ENCODE assay signal across 17 cellular contexts in the genomic region with DNA sequence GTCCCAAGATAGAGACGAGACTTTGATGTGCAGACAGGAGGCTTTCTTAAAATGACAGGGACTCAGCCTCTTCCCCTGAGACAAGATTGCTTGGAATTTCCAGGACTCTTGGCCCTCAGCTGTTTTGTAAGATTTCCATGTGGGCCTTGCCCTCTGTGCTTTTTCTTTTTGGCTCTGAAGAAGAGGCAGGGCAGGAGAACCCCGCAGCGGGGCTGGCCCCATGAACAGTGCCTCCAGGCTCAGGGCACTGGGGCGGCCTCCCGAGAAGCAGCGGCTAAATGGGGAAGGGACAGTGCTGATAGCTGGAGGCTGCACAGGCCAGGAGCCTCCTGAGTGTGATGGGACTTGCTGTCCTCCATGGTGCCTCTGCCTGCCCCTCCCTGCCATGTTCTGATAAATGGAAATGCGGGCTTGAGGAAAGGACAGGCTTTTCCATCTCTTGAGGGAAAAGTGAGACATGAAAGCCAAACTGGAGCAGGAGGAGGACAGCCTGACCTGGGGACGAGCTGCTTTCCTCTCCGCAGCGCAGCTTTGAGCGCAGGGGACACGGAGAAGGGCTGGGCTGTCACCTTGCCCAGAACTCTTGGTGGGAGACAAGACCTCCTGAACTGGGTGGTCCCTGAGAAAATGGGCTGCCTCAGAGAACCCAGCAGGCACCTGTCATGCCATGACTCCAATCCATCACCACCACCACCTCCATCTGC. TPM values are rescaled to one million over a fixed set of nuclear protein-coding genes. Genes with fewer than 3 reads are reported as not detected.
DNase-seq lines count a peak whose midpoint lies in the region; ATAC-seq, FAIRE-seq and TF ChIP-seq lines count a peak whose summit lies in the region.
"Had no signal": no experiment of that assay in that cellular context is flagged by ENCODE, and none has a peak within 500 bp of the region (broad histone marks: within the 10 kb centered on the region; RNA-seq: fewer than 3 reads in every experiment).

No MANE protein-coding gene starts in this region.

- POLR2A ChIA-PET in RWPE1 (lab: Yijun Ruan, JAX; ENCODE audit: low non-redundant PET) = interaction anchor here (0.6 kb wide), 1 partner anchor 108 kb away, joined by 4 read pairs; no protein-coding TSS in a partner anchor

- TF ChIP-seq CTCF in RWPE1 (conservative IDR thresholded peaks at IDR 0.05; ENCODE audit: low read depth) (no peak), neural progenitor cell (IDR thresholded peaks at IDR 0.05) (no peak), upper lobe of right lung (IDR thresholded peaks at IDR 0.05) (no peak), smooth muscle cell (IDR thresholded peaks at IDR 0.05; ENCODE audit: borderline replicate concordance, insufficient read depth, poor library complexity, severe bottlenecking) (no peak), D721Med (IDR thresholded peaks at IDR 0.05; ENCODE audit: insufficient read depth, missing control alignments) (no peak)

- H3K27ac Mint-ChIP-seq in neural progenitor cell = peak overlapping the region; percentile 69
- H3K27ac Mint-ChIP-seq in immature natural killer cell = no peak overlapping the region
- H3K27ac Mint-ChIP-seq: CD8-positive, alpha-beta T cell had no signal

- peaks cover 2% of the 10 kb centered on the region for H3K36me3 Mint-ChIP-seq in neural progenitor cell
- peaks cover under 1 to 15% (median 7%) of the 10 kb centered on the region in 3 donors for H3K36me3 Mint-ChIP-seq in immature natural killer cell

- H3K4me3 Mint-ChIP-seq in neural progenitor cell = no peak overlapping the region
- H3K4me3 Mint-ChIP-seq in immature natural killer cell = no peak overlapping the region
- H3K4me3 Mint-ChIP-seq: CD14-positive monocyte; CD8-positive, alpha-beta T cell had no signal

- peaks cover 3% of the 10 kb centered on the region for H3F3A ChIP-seq in neural progenitor cell (ENCODE audit: low read depth)
- no peaks in the 10 kb centered on the region for H3F3A ChIP-seq in smooth muscle cell (ENCODE audit: low read depth)

- in situ Hi-C loops in G401 (cut with HindIII; ENCODE audit: low sequenced_read_pairs) = no loop called here

- ATAC-seq in upper lobe of right lung = no peak
- ATAC-seq: A549; CD8-positive, alpha-beta T cell had no signal

- H4K20me1 ChIP-seq in neural progenitor cell (ENCODE audit: low read depth) (no peaks in the 10 kb centered on the region), smooth muscle cell (ENCODE audit: low read depth) (no peaks in the 10 kb centered on the region)

- WGBS in smooth muscle cell (ENCODE audit: low lambda C conversion rate) = 97% methylated on average over 12 of the region's 12 CpGs

- intact Hi-C loops in upper lobe of right lung (cut with DNase I) = loop anchor here (5.0 to 10.0 kb wide), 2 partner anchors 94 to 123 kb away; no protein-coding TSS in a partner anchor

- H3K9me3 Mint-ChIP-seq in neural progenitor cell (peaks cover 2% of the 10 kb centered on the region), immature natural killer cell (no peaks in the 10 kb centered on the region)
- H3K9me3 Mint-ChIP-seq: CD8-positive, alpha-beta T cell had no signal

- H3K4me3 ChIP-seq in neural progenitor cell = no peak overlapping the region
- H3K4me3 ChIP-seq in upper lobe of right lung = no peak overlapping the region
- no peak overlapping the region for H3K4me3 ChIP-seq in smooth muscle cell
- H3K4me3 ChIP-seq: A549, HAP-1 had no signal

- H3K4me1 ChIP-seq in neural progenitor cell = no peaks in the 10 kb centered on the region
- peaks cover 4% of the 10 kb centered on the region for H3K4me1 ChIP-seq in upper lobe of right lung
- H3K4me1 ChIP-seq in smooth muscle cell (ENCODE audit: low read depth) = no peaks in the 10 kb centered on the region
- H3K4me1 ChIP-seq: A549, BE2C, HAP-1 had no signal

- H3K9me3 ChIP-seq in neural progenitor cell (ENCODE audit: low read depth) = no peaks in the 10 kb centered on the region
- H3K9me3 ChIP-seq in upper lobe of right lung = no peaks in the 10 kb centered on the region
- no peaks in the 10 kb centered on the region for H3K9me3 ChIP-seq in smooth muscle cell (replicated peaks; ENCODE audit: low read depth)
- H3K9me3 ChIP-seq: A549, BE2C, Caco-2, HAP-1 had no signal

- CTCF ChIA-PET in RWPE1 (lab: Yijun Ruan, JAX) = interaction anchor here (0.6 to 1.0 kb wide), 3 partner anchors 34 to 131 kb away, joined by 3 to 5 read pairs (median 3); no protein-coding TSS in a partner anchor

- no peak for FAIRE-seq in D721Med (lab: Jason Lieb, UNC)
- FAIRE-seq: A549, H1 had no signal

- H3K27me3 ChIP-seq in neural progenitor cell = no peaks in the 10 kb centered on the region
- no peaks in the 10 kb centered on the region for H3K27me3 ChIP-seq in upper lobe of right lung
- H3K27me3 ChIP-seq in smooth muscle cell (ENCODE audit: low read depth) = no peaks in the 10 kb centered on the region
- H3K27me3 ChIP-seq: BE2C had no signal

- H2AFZ ChIP-seq in neural progenitor cell (replicated peaks) (no peak overlapping the region), smooth muscle cell (ENCODE audit: low read depth) (no peak overlapping the region)

- H3K79me2 ChIP-seq in neural progenitor cell (ENCODE audit: low read depth) (no peaks in the 10 kb centered on the region), smooth muscle cell (ENCODE audit: low read depth) (no peaks in the 10 kb centered on the region)

- H3K4me2 ChIP-seq in neural progenitor cell (no peak overlapping the region), smooth muscle cell (no peak overlapping the region)
- H3K4me2 ChIP-seq: A549 had no signal

- DNase-seq in G401 (ENCODE audit: low spot score) (peak; percentile 32), RWPE1 (ENCODE audit: low spot score) (no peak), neural progenitor cell (ENCODE audit: low spot score) (no peak), upper lobe of right lung (peak; percentile 61), immature natural killer cell (no peak), smooth muscle cell (lab: John Stamatoyannopoulos, UW; ENCODE audit: unreplicated experiment) (no peak), D721Med (ENCODE audit: insufficient read length, low spot score) (no peak)
- DNase-seq: BE2C; Caco-2; CD8-positive, alpha-beta T cell; DMS53 had no signal

- H3K27ac ChIP-seq in RWPE1 = peak overlapping the region; percentile 40
- H3K27ac ChIP-seq in neural progenitor cell = no peak overlapping the region
- no peak overlapping the region for H3K27ac ChIP-seq in upper lobe of right lung
- no peak overlapping the region for H3K27ac ChIP-seq in smooth muscle cell (ENCODE audit: low read depth)
- H3K27ac ChIP-seq: A549 had no signal

- no peak overlapping the region for H3K9ac ChIP-seq in neural progenitor cell
- no peak overlapping the region for H3K9ac ChIP-seq in smooth muscle cell (ENCODE audit: low read depth)

- H3K27me3 Mint-ChIP-seq in neural progenitor cell (ENCODE audit: insufficient read depth, low read depth) (peaks cover 2% of the 10 kb centered on the region), immature natural killer cell (ENCODE audit: low read depth in 3 of 3) (peaks cover 0 to 1% (median 0%) of the 10 kb centered on the region in 3 donors)

- H3K36me3 ChIP-seq in neural progenitor cell = no peaks in the 10 kb centered on the region
- peaks cover 16% of the 10 kb centered on the region for H3K36me3 ChIP-seq in upper lobe of right lung
- H3K36me3 ChIP-seq in smooth muscle cell (ENCODE audit: low read depth) = no peaks in the 10 kb centered on the region
- H3K36me3 ChIP-seq: BE2C had no signal

- peaks cover 7% of the 10 kb centered on the region for H3K4me1 Mint-ChIP-seq in neural progenitor cell
- H3K4me1 Mint-ChIP-seq in immature natural killer cell = peaks cover 8 to 18% of the 10 kb centered on the region in 2 donors

RNA-seq across cellular contexts. Expression of gene SAP25, which starts 12.1 kb away (rescaled TPM):
- not detected in 2 replicates for total RNA-seq in G401 (2014; rRNA removed; shearing (Covaris generic))
- 1.5 TPM in 1 of 2 replicates, not detected in the other for total RNA-seq in neural progenitor cell (ENCODE audit: low replicate concordance)
- total RNA-seq in upper lobe of right lung = 6.4 TPM
- not detected for polyA plus RNA-seq in immature natural killer cell
- total RNA-seq in smooth muscle cell = not detected in 2 replicates
- polyA plus RNA-seq in smooth muscle cell = 1.9 and 2.6 TPM in 2 replicates
- polyA plus RNA-seq: AG04450, CD14-positive monocyte had no signal

RNA-seq across cellular contexts. Expression of gene AGFG2, which starts 22.6 kb away (rescaled TPM):
- 42.3 and 47.0 TPM in 2 replicates for total RNA-seq in G401 (2014; rRNA removed; shearing (Covaris generic))
- total RNA-seq in neural progenitor cell (ENCODE audit: low replicate concordance) (1.2 and 5.6 TPM in 2 replicates), upper lobe of right lung (36.0 TPM), smooth muscle cell (2.7 TPM in 2 replicates)
- polyA plus RNA-seq in immature natural killer cell (10 to 100 TPM in 2 of 3 donors, 1 to 10 TPM in 1; 7.1 to 20.7 (median 12.0) TPM), smooth muscle cell (4.0 and 8.4 TPM in 2 replicates)

RNA-seq across cellular contexts. Expression of gene LRCH4, which starts 24.3 kb away (rescaled TPM):
- total RNA-seq in G401 (2014; rRNA removed; shearing (Covaris generic)) = 6.5 and 12.1 TPM in 2 replicates
- total RNA-seq in neural progenitor cell (ENCODE audit: low replicate concordance) (4.5 and 55.9 TPM in 2 replicates), upper lobe of right lung (88.0 TPM), smooth muscle cell (31.9 and 48.2 TPM in 2 replicates)
- polyA plus RNA-seq in immature natural killer cell (100 to 1,000 TPM in 1 of 3 donors, 10 to 100 TPM in 2; 78.9 to 125 (median 90.4) TPM), smooth muscle cell (58.5 and 68.2 TPM in 2 replicates)

RNA-seq across cellular contexts. Expression of gene FBXO24, which starts 24.5 kb away (rescaled TPM):
- 0.78 TPM in 1 of 2 replicates, not detected in the other for total RNA-seq in G401 (2014; rRNA removed; shearing (Covaris generic))
- total RNA-seq in neural progenitor cell (ENCODE audit: low replicate concordance) (1.2 and 2.5 TPM in 2 replicates), upper lobe of right lung (1.4 TPM), smooth muscle cell (0.22 and 0.67 TPM in 2 replicates)
- polyA plus RNA-seq in immature natural killer cell (under 1 TPM in 1 of 3 donors, not detected in 2; 0.43 TPM), smooth muscle cell (0.61 and 1.2 TPM in 2 replicates)
- total RNA-seq: HT1080 had no signal

RNA-seq across cellular contexts. Expression of gene PCOLCE, which starts 40.5 kb away (rescaled TPM):
- 72.9 and 82.8 TPM in 2 replicates for total RNA-seq in G401 (2014; rRNA removed; shearing (Covaris generic))
- total RNA-seq in neural progenitor cell (ENCODE audit: low replicate concordance) (6.6 and 8.5 TPM in 2 replicates), upper lobe of right lung (57.2 TPM), smooth muscle cell (169 TPM in 2 replicates)
- polyA plus RNA-seq in immature natural killer cell (1 to 10 TPM; 2.0 to 4.9 (median 4.7) TPM), smooth muscle cell (526 and 754 TPM in 2 replicates)

Comparison
In these comparisons a context has a peak if more than half of its experiments do, and no peak if none do; other contexts are left out.
1. DNase-seq: peak in G401 (single experiment) and upper lobe of right lung (single experiment); none in RWPE1 (single experiment), neural progenitor cell (single experiment), immature natural killer cell (0 of 3), smooth muscle cell (single experiment) and D721Med (single experiment).